Comparison of ENCODE assay signal across 13 cellular contexts in genomic region chr13:107835339-107836018, GRCh38.
A peak's percentile ranks its signal among the peaks of the same experiment; 100 is the strongest.
DNase-seq lines count a peak whose midpoint lies in the region; ATAC-seq, FAIRE-seq and TF ChIP-seq lines count a peak whose summit lies in the region.
"Had no signal": no experiment of that assay in that cellular context is flagged by ENCODE, and none has a peak within 500 bp of the region (broad histone marks: within the 10 kb centered on the region; RNA-seq: fewer than 3 reads in every experiment).

No MANE protein-coding gene starts in this region.

- peak; percentile 75 for ATAC-seq in HG03095 (IDR thresholded peaks at IDR 0.05; ENCODE audit: unreplicated experiment)
- peak; percentile 81 for ATAC-seq in left lung
- no peak for ATAC-seq in sciatic nerve

- no peaks in the 10 kb centered on the region for H3K9me3 Mint-ChIP-seq in activated CD4-positive, alpha-beta T cell treated with anti-CD3 and anti-CD28 coated beads, Interleukin-2, amount 10 ng/mL, durations not matched to agents 24 days and 14 days
- H3K9me3 Mint-ChIP-seq: neural progenitor cell had no signal

- TF ChIP-seq CTCF in left lung (IDR thresholded peaks at IDR 0.05), result no peak

- no peaks in the 10 kb centered on the region for H3K27me3 ChIP-seq in left lung
- H3K27me3 ChIP-seq: adrenal gland, neural progenitor cell had no signal

- intact Hi-C loops in left lung (cut with DNase I), result no loop called here
- intact Hi-C loops in activated CD4-positive, alpha-beta T cell treated with anti-CD3 and anti-CD28 coated beads, Interleukin-2, amount 10 ng/mL, durations not matched to agents 24 days and 14 days (cut with micrococcal nuclease), result no loop called here
- intact Hi-C loops in sciatic nerve (cut with DNase I), result no loop called here

- H3K36me3 Mint-ChIP-seq in activated CD4-positive, alpha-beta T cell treated with anti-CD3 and anti-CD28 coated beads, Interleukin-2, amount 10 ng/mL, durations not matched to agents 24 days and 14 days (ENCODE audit: low read depth), result no peaks in the 10 kb centered on the region
- H3K36me3 Mint-ChIP-seq: neural progenitor cell had no signal

- no peaks in the 10 kb centered on the region for H3K27me3 Mint-ChIP-seq in activated CD4-positive, alpha-beta T cell treated with anti-CD3 and anti-CD28 coated beads, Interleukin-2, amount 10 ng/mL, durations not matched to agents 24 days and 14 days

- no peak for FAIRE-seq in GM12891 (lab: Jason Lieb, UNC)

- no peaks in the 10 kb centered on the region for H3K36me3 ChIP-seq in left lung
- H3K36me3 ChIP-seq: adrenal gland, neural progenitor cell had no signal

- DNase-seq in GM12891 (ENCODE audit: insufficient read length, low spot score), result no peak
- peak; percentile 10 for DNase-seq in T1000 (lab: John Stamatoyannopoulos, UW)
- no peak for DNase-seq in left lung
- DNase-seq in stimulated activated naive CD4-positive, alpha-beta T cell (lab: John Stamatoyannopoulos, UW), result no peak
- DNase-seq in activated CD4-positive, alpha-beta T cell treated with anti-CD3 and anti-CD28 coated beads, Interleukin-2, amount 10 ng/mL, durations not matched to agents 24 days and 14 days, result no peak
- no peak for DNase-seq in NCI-H69 (lab: John Stamatoyannopoulos, UW)
- DNase-seq in sciatic nerve (ENCODE audit: low spot score), result no peak
- DNase-seq: activated CD4-positive, CD25-positive, alpha-beta regulatory T cell treated with anti-CD3 and anti-CD28 coated beads, Interleukin-2, amount 50 U/mL, for 72 hours; adrenal gland; DND-41; head of caudate nucleus had no signal

- H3K27ac Mint-ChIP-seq in activated CD4-positive, alpha-beta T cell treated with anti-CD3 and anti-CD28 coated beads, Interleukin-2, amount 10 ng/mL, durations not matched to agents 24 days and 14 days, result no peak overlapping the region
- H3K27ac Mint-ChIP-seq: neural progenitor cell had no signal

- no peak for TF ChIP-seq POLR2A in GM12891 (IDR thresholded peaks at IDR 0.05; ENCODE audit: low read depth, low read length)

- no peaks in the 10 kb centered on the region for H3K9me3 ChIP-seq in left lung
- H3K9me3 ChIP-seq: adrenal gland had no signal

- no peak overlapping the region for H3K4me3 ChIP-seq in left lung
- H3K4me3 ChIP-seq: adrenal gland, neural progenitor cell had no signal

- H3K4me1 ChIP-seq in left lung, result peaks cover 0 to 4% of the 10 kb centered on the region in 2 donors
- H3K4me1 ChIP-seq: adrenal gland had no signal

- H3K4me3 Mint-ChIP-seq in activated CD4-positive, alpha-beta T cell treated with anti-CD3 and anti-CD28 coated beads, Interleukin-2, amount 10 ng/mL, durations not matched to agents 24 days and 14 days, result no peak overlapping the region
- H3K4me3 Mint-ChIP-seq: neural progenitor cell had no signal

- H3K27ac ChIP-seq in left lung, result no peak overlapping the region
- H3K27ac ChIP-seq: adrenal gland, neural progenitor cell had no signal

- no peaks in the 10 kb centered on the region for H3K4me1 Mint-ChIP-seq in activated CD4-positive, alpha-beta T cell treated with anti-CD3 and anti-CD28 coated beads, Interleukin-2, amount 10 ng/mL, durations not matched to agents 24 days and 14 days

TF ChIP-seq in GM12891, 5 proteins besides CTCF, POLR2A, EP300 and RAD21:
- TF ChIP-seq PAX5 (IDR thresholded peaks at IDR 0.05; ENCODE audit: insufficient read depth, low read length, severe bottlenecking), result no peak
- TF ChIP-seq SPI1 (IDR thresholded peaks at IDR 0.05; ENCODE audit: low read depth, low read length), result peak; percentile 81
